ENCODE assay signal across 28 cellular contexts in the genomic region with DNA sequence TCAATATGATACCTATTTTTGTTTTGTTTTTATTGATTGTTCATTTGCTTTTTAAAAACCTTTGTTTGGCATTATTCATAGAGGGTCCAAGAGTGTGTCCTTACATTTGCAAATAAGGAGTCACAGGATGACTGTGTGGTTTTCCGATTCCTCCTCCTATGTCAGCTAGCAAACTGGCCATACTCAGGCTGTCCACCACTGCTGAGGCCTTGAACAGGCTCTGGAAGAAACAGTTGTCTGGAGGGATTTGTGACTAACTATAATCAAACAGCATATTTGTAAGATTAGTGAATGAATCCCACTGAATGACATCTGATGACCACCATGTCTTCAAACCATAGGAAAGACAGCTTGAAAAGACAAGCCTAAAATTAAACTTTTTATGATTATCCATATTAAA.
"Had no signal": no experiment of that assay in that cellular context is flagged by ENCODE, and none has a peak within 500 bp of the region (broad histone marks: within the 10 kb centered on the region; RNA-seq: fewer than 3 reads in every experiment).

No MANE protein-coding gene starts in this region.

- H3K27me3 ChIP-seq: brain microvascular endothelial cell, dorsolateral prefrontal cortex had no signal

- ATAC-seq: activated CD4-positive, CD25-positive, alpha-beta regulatory T cell treated with anti-CD3 and anti-CD28 coated beads, Interleukin-2, amount 50 U/mL, for 24 hours; activated CD8-positive, alpha-beta T cell treated with anti-CD3 and anti-CD28 coated beads for 36 hours; activated T-cell treated with anti-CD3 and anti-CD28 coated beads, Interleukin-2, amount 50 U/mL, for 4 hours; activated T-helper 17 cell treated with anti-CD3 and anti-CD28 coated beads, Interleukin-2, amount 50 U/mL, for 72 hours; esophagus mucosa had no signal

- H3K36me3 ChIP-seq: brain microvascular endothelial cell, WERI-Rb-1 had no signal

- DNase-seq: activated B cell treated with CpG ODN at 0.5 μM for 24 hours; activated CD4-positive, alpha-beta T cell treated with anti-CD3 and anti-CD28 coated beads for 48 hours; activated CD4-positive, alpha-beta T cell treated with anti-CD3 and anti-CD28 coated beads, Interleukin-2, amount 50 U/mL, for 1 hour; activated CD4-positive, alpha-beta T cell treated with anti-CD3 and anti-CD28 coated beads, Interleukin-2, amount 50 U/mL, for 48 hours; activated CD8-positive, alpha-beta memory T cell treated with anti-CD3 and anti-CD28 coated beads for 24 hours; activated CD8-positive, alpha-beta T cell treated with anti-CD3 and anti-CD28 coated beads for 36 hours; activated effector memory CD4-positive, alpha-beta T cell treated with Interleukin-2 at 50 U/mL for 16 hours; activated gamma-delta T cell treated with Interleukin-2 at 50 U/mL for 16 hours; activated naive CD4-positive, alpha-beta T cell treated with anti-CD3 and anti-CD28 coated beads, Interleukin-2, amount 50 U/mL, for 16 hours; activated naive CD4-positive, alpha-beta T cell treated with Interleukin-2 at 50 U/mL for 16 hours; activated T-cell treated with anti-CD3 and anti-CD28 coated beads, Interleukin-2, amount 50 U/mL, for 4 hours; amniotic stem cell; anterior cingulate cortex; brain microvascular endothelial cell; dorsolateral prefrontal cortex; effector memory CD4-positive, alpha-beta T cell; endodermal cell; foreskin fibroblast; head of caudate nucleus; T1000; WERI-Rb-1 had no signal

- H3K27ac ChIP-seq: brain microvascular endothelial cell, coronary artery, dorsolateral prefrontal cortex, WERI-Rb-1 had no signal

- H3K4me3 ChIP-seq: coronary artery, dorsolateral prefrontal cortex had no signal

- FAIRE-seq: astrocyte, bronchial epithelial cell, frontal cortex had no signal
